Comparison of ENCODE assay signal across 13 cellular contexts in genomic region chr9:83154821-83155220, GRCh38.
DNase-seq lines count a peak whose midpoint lies in the region; ATAC-seq, FAIRE-seq and TF ChIP-seq lines count a peak whose summit lies in the region.
"Had no signal": no experiment of that assay in that cellular context is flagged by ENCODE, and none has a peak within 500 bp of the region (broad histone marks: within the 10 kb centered on the region; RNA-seq: fewer than 3 reads in every experiment).

No MANE protein-coding gene starts in this region.

- H3K9ac ChIP-seq in keratinocyte (ENCODE audit: control insufficient read depth, extremely low read depth, insufficient read depth, low read length): no peak overlapping the region

- no peaks in the 10 kb centered on the region for H3K9me1 ChIP-seq in keratinocyte (ENCODE audit: control insufficient read depth, extremely low read depth, insufficient read depth, low read length)

- H3K27ac Mint-ChIP-seq in Calu3 (ENCODE audit: unreplicated experiment): peak overlapping the region; percentile 77
- H3K27ac Mint-ChIP-seq: naive B cell had no signal

- CTCF ChIA-PET in Calu3 (lab: Charles Lee): interaction anchor here (1.5 kb wide), 2 partner anchors 24 to 27 kb away, joined by 3 read pairs; no protein-coding TSS in a partner anchor

- dilution Hi-C loops in keratinocyte (cut with MboI; ENCODE audit: extremely low pct_ligation_motif_present, low sequenced_read_pairs): no loop called here

- H3K27me3 ChIP-seq in keratinocyte (ENCODE audit: control insufficient read depth, extremely low read depth, insufficient read depth, low read length) (no peaks in the 10 kb centered on the region), osteoblast (ENCODE audit: insufficient read depth, low read length) (no peaks in the 10 kb centered on the region), prostate gland (replicated peaks; ENCODE audit: insufficient read depth) (no peaks in the 10 kb centered on the region)

- no peak overlapping the region for H2AFZ ChIP-seq in keratinocyte (ENCODE audit: control insufficient read depth, low read length)
- H2AFZ ChIP-seq in osteoblast (ENCODE audit: low read length): no peak overlapping the region

- peaks cover 26% of the 10 kb centered on the region for H3K4me1 Mint-ChIP-seq in Calu3 (ENCODE audit: low read depth, unreplicated experiment)
- H3K4me1 Mint-ChIP-seq: naive B cell had no signal

- DNase-seq in Calu3 (peak; percentile 19), H4 (ENCODE audit: low spot score) (peak; percentile 62), NCI-H460 (ENCODE audit: extremely low read depth, low read depth) (peak; percentile 8), keratinocyte (ENCODE audit: low read depth, low spot score) (no peak), osteoblast (ENCODE audit: insufficient read length, low spot score, missing footprints) (no peak), prostate gland (ENCODE audit: low spot score) (no peak), GM19240 (ENCODE audit: insufficient read length, low spot score) (no peak)
- DNase-seq: naive B cell; NCI-H2107; stimulated activated CD4-positive, alpha-beta T cell treated with anti-CD3 and anti-CD28 coated beads, Interleukin-12 subunit alpha, Interleukin-12 subunit beta, amount 100 ng/mL, for 4 hours had no signal

- H3K27ac ChIP-seq in keratinocyte (ENCODE audit: control insufficient read depth, insufficient read depth, low read length) (no peak overlapping the region), osteoblast (ENCODE audit: low read depth, low read length) (no peak overlapping the region), prostate gland (peak overlapping the region in 1 of 2 donors; percentile 6)

- H3K36me3 ChIP-seq in keratinocyte (ENCODE audit: control insufficient read depth in 2 of 2, extremely low read depth in 1 of 2, insufficient read depth in 2 of 2, low read length in 2 of 2): no peaks in the 10 kb centered on the region
- no peaks in the 10 kb centered on the region for H3K36me3 ChIP-seq in osteoblast (ENCODE audit: insufficient read depth, low read length)
- no peaks in the 10 kb centered on the region for H3K36me3 ChIP-seq in prostate gland

- intact Hi-C loops in Calu3 (cut with micrococcal nuclease; ENCODE audit: unreplicated experiment) (no loop called here), prostate gland (cut with DNase I) (no loop called here)

- H4K20me1 ChIP-seq in keratinocyte (ENCODE audit: control insufficient read depth, extremely low read depth, insufficient read depth, low read length) (no peaks in the 10 kb centered on the region), osteoblast (ENCODE audit: insufficient read depth, low read length) (no peaks in the 10 kb centered on the region)

- H3K9me3 ChIP-seq in keratinocyte (ENCODE audit: control insufficient read depth, low read depth, low read length) (no peaks in the 10 kb centered on the region), osteoblast (ENCODE audit: low read depth, low read length) (no peaks in the 10 kb centered on the region), prostate gland (no peaks in the 10 kb centered on the region)

- WGBS in prostate gland: 72% methylated on average over 2 of the region's 2 CpGs

- no peaks in the 10 kb centered on the region for H3K36me3 Mint-ChIP-seq in Calu3 (ENCODE audit: insufficient read depth, unreplicated experiment)
- H3K36me3 Mint-ChIP-seq: naive B cell had no signal

- TF ChIP-seq CTCF in Calu3 (IDR thresholded peaks at IDR 0.05; ENCODE audit: unreplicated experiment) (no peak), keratinocyte (optimal IDR thresholded peaks at IDR 0.05 in 1 of 3, IDR thresholded peaks at IDR 0.05 in 1 of 3, conservative IDR thresholded peaks at IDR 0.05 in 1 of 3; ENCODE audit: extremely low read depth in 1 of 3, insufficient read depth in 2 of 3, low read length in 3 of 3) (no peak), osteoblast (IDR thresholded peaks at IDR 0.05; ENCODE audit: extremely low read depth, low read depth, low read length) (no peak), prostate gland (IDR thresholded peaks at IDR 0.05) (no peak)

- H3K4me2 ChIP-seq in keratinocyte (ENCODE audit: control insufficient read depth, extremely low read depth, insufficient read depth, low read depth, low read length): peak overlapping the region; percentile 23
- H3K4me2 ChIP-seq in osteoblast (ENCODE audit: insufficient read depth, low read length): no peak overlapping the region

- H3K4me3 Mint-ChIP-seq in Calu3 (ENCODE audit: low read depth, unreplicated experiment): no peak overlapping the region
- H3K4me3 Mint-ChIP-seq: naive B cell had no signal

- H3K4me1 ChIP-seq in keratinocyte (ENCODE audit: control insufficient read depth, extremely low read depth, insufficient read depth, low read length): peaks cover 9% of the 10 kb centered on the region
- no peaks in the 10 kb centered on the region for H3K4me1 ChIP-seq in osteoblast (ENCODE audit: insufficient read depth, low read length)
- H3K4me1 ChIP-seq in prostate gland (replicated peaks): no peaks in the 10 kb centered on the region

- no peak for TF ChIP-seq POLR2A in prostate gland (IDR thresholded peaks at IDR 0.05)

- FAIRE-seq in keratinocyte (lab: Jason Lieb, UNC): no peak
- FAIRE-seq: endometrium had no signal

- H3K9me3 Mint-ChIP-seq in Calu3 (ENCODE audit: low read depth, unreplicated experiment): no peaks in the 10 kb centered on the region

- H3K27me3 Mint-ChIP-seq in Calu3 (ENCODE audit: unreplicated experiment): no peaks in the 10 kb centered on the region
- H3K27me3 Mint-ChIP-seq: naive B cell had no signal

- no peak for ATAC-seq in SK-N-SH treated with all-trans-retinoic acid at 6 μM for 48 hours
- ATAC-seq: Panc1 had no signal

- H3K4me3 ChIP-seq in keratinocyte (ENCODE audit: control insufficient read depth in 2 of 3, extremely low read depth in 1 of 3, insufficient read depth in 2 of 3, low read depth in 1 of 3, low read length in 3 of 3) (no peak overlapping the region), osteoblast (ENCODE audit: insufficient read depth, low read length) (no peak overlapping the region), prostate gland (no peak overlapping the region)

- no TSS peak for BruUV-seq in Calu3 (replicated peaks; lab: Mats Ljungman, UMichigan)

- H3K79me2 ChIP-seq in keratinocyte (ENCODE audit: control insufficient read depth, insufficient read depth, low read length) (no peaks in the 10 kb centered on the region), osteoblast (ENCODE audit: insufficient read depth, low read length) (no peaks in the 10 kb centered on the region)

TF ChIP-seq in SK-N-SH treated with all-trans-retinoic acid at 6 μM for 48 hours, 23 proteins besides CTCF, POLR2A, EP300 and RAD21 (continues in another document):
- no peak for TF ChIP-seq SNAI2 (CRISPR knock-in tag; IDR thresholded peaks at IDR 0.05)
- TF ChIP-seq ZFP30 (CRISPR knock-in tag; IDR thresholded peaks at IDR 0.05): no peak
- TF ChIP-seq TSHZ2 (CRISPR knock-in tag; IDR thresholded peaks at IDR 0.05): no peak
- TF ChIP-seq CSDC2 (CRISPR knock-in tag; IDR thresholded peaks at IDR 0.05): no peak
- no peak for TF ChIP-seq OSR1 (CRISPR knock-in tag; IDR thresholded peaks at IDR 0.05)
- no peak for TF ChIP-seq TOX (CRISPR knock-in tag; IDR thresholded peaks at IDR 0.05; ENCODE audit: borderline replicate concordance)
- TF ChIP-seq POU6F1 (CRISPR knock-in tag; IDR thresholded peaks at IDR 0.05; ENCODE audit: borderline replicate concordance, low read depth): no peak
- TF ChIP-seq BACH2 (CRISPR knock-in tag; IDR thresholded peaks at IDR 0.05; ENCODE audit: borderline replicate concordance): no peak
- TF ChIP-seq ZNF8 (CRISPR knock-in tag; IDR thresholded peaks at IDR 0.05): no peak
- no peak for TF ChIP-seq ESRRG (CRISPR knock-in tag; IDR thresholded peaks at IDR 0.05)
- no peak for TF ChIP-seq TCF4 (CRISPR knock-in tag; IDR thresholded peaks at IDR 0.05; ENCODE audit: borderline replicate concordance)
- TF ChIP-seq ZC3H10 (CRISPR knock-in tag; IDR thresholded peaks at IDR 0.05): no peak
- no peak for TF ChIP-seq ARNTL (CRISPR knock-in tag; IDR thresholded peaks at IDR 0.05; ENCODE audit: borderline replicate concordance, low read depth)
- TF ChIP-seq ZNF565 (CRISPR knock-in tag; conservative IDR thresholded peaks at IDR 0.05; ENCODE audit: low read depth): no peak
- TF ChIP-seq ZFP3 (CRISPR knock-in tag; IDR thresholded peaks at IDR 0.05): no peak

Comparison
In these comparisons a context has a peak if more than half of its experiments do, and no peak if none do; other contexts are left out.
1. DNase-seq: peak in Calu3 (single experiment), H4 (single experiment) and NCI-H460 (single experiment); none in keratinocyte (single experiment), osteoblast (single experiment), prostate gland (single experiment) and GM19240 (single experiment).